ENCODE assay signal across 13 cellular contexts in the genomic region with DNA sequence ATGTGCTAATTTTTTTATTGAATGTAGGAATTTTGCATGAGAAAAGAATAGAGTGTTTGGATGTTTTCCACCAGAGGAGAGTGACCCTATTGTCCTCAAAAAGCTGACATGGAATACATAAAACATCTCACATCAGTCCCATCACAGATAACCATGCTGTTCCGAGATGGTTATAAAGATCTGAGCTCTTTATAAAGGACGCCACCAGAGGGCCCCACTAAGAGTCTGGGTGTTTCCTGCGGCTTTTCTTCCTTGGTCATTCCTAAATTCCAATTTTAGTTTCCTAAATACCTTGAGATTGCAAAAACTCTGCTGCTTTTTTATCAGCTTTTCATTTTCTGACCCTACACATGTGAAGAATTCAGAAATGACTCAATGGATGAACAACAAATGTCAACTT.
A peak's percentile ranks its signal among the peaks of the same experiment; 100 is the strongest.
DNase-seq lines count a peak whose midpoint lies in the region; ATAC-seq and TF ChIP-seq lines count a peak whose summit lies in the region.
"Had no signal": no experiment of that assay in that cellular context is flagged by ENCODE, and none has a peak within 500 bp of the region (broad histone marks: within the 10 kb centered on the region; RNA-seq: fewer than 3 reads in every experiment).

No MANE protein-coding gene starts in this region.

- H3K79me2 ChIP-seq in GM23338 (replicated peaks; ENCODE audit: insufficient read depth): no peaks in the 10 kb centered on the region

- no peaks in the 10 kb centered on the region for H3K4me1 Mint-ChIP-seq in GM23338
- no peaks in the 10 kb centered on the region for H3K4me1 Mint-ChIP-seq in activated CD4-positive, alpha-beta memory T cell treated with anti-CD3 and anti-CD28 coated beads for 36 hours (ENCODE audit: low read depth)
- H3K4me1 Mint-ChIP-seq: naive thymus-derived CD4-positive, alpha-beta T cell had no signal

- no peaks in the 10 kb centered on the region for H3F3A ChIP-seq in GM23338 (replicated peaks; ENCODE audit: low read depth)

- H3K27ac Mint-ChIP-seq in GM23338: no peak overlapping the region
- H3K27ac Mint-ChIP-seq in activated CD4-positive, alpha-beta memory T cell treated with anti-CD3 and anti-CD28 coated beads for 36 hours: no peak overlapping the region
- H3K27ac Mint-ChIP-seq: activated CD8-positive, alpha-beta T cell treated with anti-CD3 and anti-CD28 coated beads for 36 hours; naive thymus-derived CD4-positive, alpha-beta T cell had no signal

- H3K4me3 ChIP-seq in BE2C (ENCODE audit: low read depth, low read length) (no peak overlapping the region), GM23338 (no peak overlapping the region), epithelial cell of proximal tubule (ENCODE audit: low read depth, low read length) (no peak overlapping the region)
- H3K4me3 ChIP-seq: BLaER1 had no signal

- H3K36me3 ChIP-seq in BE2C (no peaks in the 10 kb centered on the region), GM23338 (ENCODE audit: insufficient read depth) (no peaks in the 10 kb centered on the region)
- H3K36me3 ChIP-seq: BLaER1 had no signal

- intact Hi-C loops in activated CD4-positive, alpha-beta memory T cell treated with anti-CD3 and anti-CD28 coated beads for 36 hours (cut with micrococcal nuclease): loop anchor here (10.0 kb wide), 1 partner anchor 359 kb away; no protein-coding TSS in a partner anchor

- H3K4me2 ChIP-seq in GM23338: no peak overlapping the region
- H3K4me2 ChIP-seq: BLaER1 had no signal

- CTCF ChIA-PET in activated CD4-positive, alpha-beta memory T cell treated with anti-CD3 and anti-CD28 coated beads for 36 hours (lab: Charles Lee): no interaction called here

- H2AFZ ChIP-seq in GM23338: 0 out of 2 replicates have a peak overlapping the region, but pooled peaks have one; percentile 61

- peaks cover 59% of the 10 kb centered on the region for H3K9me3 Mint-ChIP-seq in GM23338
- peaks cover 10% of the 10 kb centered on the region for H3K9me3 Mint-ChIP-seq in activated CD4-positive, alpha-beta memory T cell treated with anti-CD3 and anti-CD28 coated beads for 36 hours

- no peak overlapping the region for H3K27ac ChIP-seq in GM23338 (ENCODE audit: low read depth)
- H3K27ac ChIP-seq: BLaER1 had no signal

- POLR2A ChIA-PET in activated CD4-positive, alpha-beta memory T cell treated with anti-CD3 and anti-CD28 coated beads for 36 hours (lab: Charles Lee): no interaction called here

- no peaks in the 10 kb centered on the region for H3K27me3 ChIP-seq in BE2C
- H3K27me3 ChIP-seq in GM23338 (ENCODE audit: insufficient read depth): no peaks in the 10 kb centered on the region
- H3K27me3 ChIP-seq: BLaER1 had no signal

- H3K9me3 ChIP-seq in BE2C: no peaks in the 10 kb centered on the region

- H3K4me3 Mint-ChIP-seq in GM23338: no peak overlapping the region
- no peak overlapping the region for H3K4me3 Mint-ChIP-seq in activated CD4-positive, alpha-beta memory T cell treated with anti-CD3 and anti-CD28 coated beads for 36 hours
- H3K4me3 Mint-ChIP-seq: activated CD8-positive, alpha-beta T cell treated with anti-CD3 and anti-CD28 coated beads for 36 hours; naive thymus-derived CD4-positive, alpha-beta T cell had no signal

- 0 out of 3 replicates have a peak, but pooled peaks have one; percentile 29 for ATAC-seq in GM23338
- ATAC-seq: activated CD8-positive, alpha-beta T cell treated with anti-CD3 and anti-CD28 coated beads for 36 hours; naive thymus-derived CD4-positive, alpha-beta T cell had no signal

- DNase-seq in BE2C (peak; percentile 30), GM23338 (ENCODE audit: low spot score) (peak; percentile 73), OCI-M1 (lab: John Stamatoyannopoulos, UW) (peak; percentile 20), epithelial cell of proximal tubule (ENCODE audit: low read depth) (no peak), NCI-H1092 (lab: John Stamatoyannopoulos, UW) (no peak), glomerular visceral epithelial cell (ENCODE audit: extremely low spot score) (no peak)
- DNase-seq in activated CD4-positive, alpha-beta memory T cell treated with anti-CD3 and anti-CD28 coated beads for 36 hours: no peak
- DNase-seq in activated CD4-positive, alpha-beta T cell treated with anti-CD3 and anti-CD28 coated beads, Interleukin-2, amount 50 U/mL, for 48 hours: no peak
- DNase-seq: activated CD8-positive, alpha-beta T cell treated with anti-CD3 and anti-CD28 coated beads for 36 hours; naive thymus-derived CD4-positive, alpha-beta T cell; NCI-H146; stimulated activated CD4-positive, alpha-beta T cell treated with anti-CD3 and anti-CD28 coated beads, Interleukin-15, amount 100 ng/mL, for 24 hours had no signal

- H3K4me1 ChIP-seq in BE2C (no peaks in the 10 kb centered on the region), GM23338 (ENCODE audit: insufficient read depth) (no peaks in the 10 kb centered on the region)
- H3K4me1 ChIP-seq: BLaER1 had no signal

- TF ChIP-seq CTCF in BE2C (IDR thresholded peaks at IDR 0.05; ENCODE audit: low read depth, low read length): peak; percentile 61
- TF ChIP-seq CTCF in GM23338 (conservative IDR thresholded peaks at IDR 0.05; ENCODE audit: low read depth in 2 of 2): peak; percentile 62 to 71
- peak; percentile 35 for TF ChIP-seq CTCF in epithelial cell of proximal tubule (conservative IDR thresholded peaks at IDR 0.05; ENCODE audit: low read depth, low read length)

- no peaks in the 10 kb centered on the region; the same call in 1 of the 2 replicates for H3K9me2 ChIP-seq in GM23338 (ENCODE audit: insufficient read depth)

- H3K27me3 Mint-ChIP-seq in GM23338 (ENCODE audit: insufficient read depth, low read depth, poor library complexity): peaks cover 2% of the 10 kb centered on the region
- no peaks in the 10 kb centered on the region for H3K27me3 Mint-ChIP-seq in activated CD4-positive, alpha-beta memory T cell treated with anti-CD3 and anti-CD28 coated beads for 36 hours
- H3K27me3 Mint-ChIP-seq: activated CD8-positive, alpha-beta T cell treated with anti-CD3 and anti-CD28 coated beads for 36 hours had no signal

- H3K36me3 Mint-ChIP-seq in GM23338 (ENCODE audit: low read depth): peaks cover 12% of the 10 kb centered on the region; the same call in 2 of the 3 replicates
- no peaks in the 10 kb centered on the region for H3K36me3 Mint-ChIP-seq in activated CD4-positive, alpha-beta memory T cell treated with anti-CD3 and anti-CD28 coated beads for 36 hours

- H4K20me1 ChIP-seq in GM23338 (replicated peaks; ENCODE audit: insufficient read depth): no peaks in the 10 kb centered on the region
- H4K20me1 ChIP-seq: BLaER1 had no signal

TF ChIP-seq in GM23338, 12 proteins besides CTCF, POLR2A, EP300 and RAD21 (continues in another document):
- TF ChIP-seq POLR2AphosphoS5 (IDR thresholded peaks at IDR 0.05; ENCODE audit: low read depth) (no peak), CREB1 (CRISPR knock-in tag; IDR thresholded peaks at IDR 0.05; ENCODE audit: low read depth) (no peak), ZNF331 (CRISPR knock-in tag; IDR thresholded peaks at IDR 0.05; ENCODE audit: low read depth) (no peak), EZH2 (IDR thresholded peaks at IDR 0.05; ENCODE audit: low read depth, unreplicated experiment) (no peak), NANOG (IDR thresholded peaks at IDR 0.05; ENCODE audit: borderline replicate concordance) (no peak), EZH2phosphoT487 (IDR thresholded peaks at IDR 0.05; ENCODE audit: unreplicated experiment) (no peak), STAT1 (IDR thresholded peaks at IDR 0.05; ENCODE audit: unreplicated experiment) (no peak), ZNF114 (CRISPR knock-in tag; IDR thresholded peaks at IDR 0.05) (no peak)
- TF ChIP-seq, protein P1, sequence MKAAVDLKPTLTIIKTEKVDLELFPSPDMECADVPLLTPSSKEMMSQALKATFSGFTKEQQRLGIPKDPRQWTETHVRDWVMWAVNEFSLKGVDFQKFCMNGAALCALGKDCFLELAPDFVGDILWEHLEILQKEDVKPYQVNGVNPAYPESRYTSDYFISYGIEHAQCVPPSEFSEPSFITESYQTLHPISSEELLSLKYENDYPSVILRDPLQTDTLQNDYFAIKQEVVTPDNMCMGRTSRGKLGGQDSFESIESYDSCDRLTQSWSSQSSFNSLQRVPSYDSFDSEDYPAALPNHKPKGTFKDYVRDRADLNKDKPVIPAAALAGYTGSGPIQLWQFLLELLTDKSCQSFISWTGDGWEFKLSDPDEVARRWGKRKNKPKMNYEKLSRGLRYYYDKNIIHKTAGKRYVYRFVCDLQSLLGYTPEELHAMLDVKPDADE (IDR thresholded peaks at IDR 0.05): no peak
- TF ChIP-seq, protein P2, sequence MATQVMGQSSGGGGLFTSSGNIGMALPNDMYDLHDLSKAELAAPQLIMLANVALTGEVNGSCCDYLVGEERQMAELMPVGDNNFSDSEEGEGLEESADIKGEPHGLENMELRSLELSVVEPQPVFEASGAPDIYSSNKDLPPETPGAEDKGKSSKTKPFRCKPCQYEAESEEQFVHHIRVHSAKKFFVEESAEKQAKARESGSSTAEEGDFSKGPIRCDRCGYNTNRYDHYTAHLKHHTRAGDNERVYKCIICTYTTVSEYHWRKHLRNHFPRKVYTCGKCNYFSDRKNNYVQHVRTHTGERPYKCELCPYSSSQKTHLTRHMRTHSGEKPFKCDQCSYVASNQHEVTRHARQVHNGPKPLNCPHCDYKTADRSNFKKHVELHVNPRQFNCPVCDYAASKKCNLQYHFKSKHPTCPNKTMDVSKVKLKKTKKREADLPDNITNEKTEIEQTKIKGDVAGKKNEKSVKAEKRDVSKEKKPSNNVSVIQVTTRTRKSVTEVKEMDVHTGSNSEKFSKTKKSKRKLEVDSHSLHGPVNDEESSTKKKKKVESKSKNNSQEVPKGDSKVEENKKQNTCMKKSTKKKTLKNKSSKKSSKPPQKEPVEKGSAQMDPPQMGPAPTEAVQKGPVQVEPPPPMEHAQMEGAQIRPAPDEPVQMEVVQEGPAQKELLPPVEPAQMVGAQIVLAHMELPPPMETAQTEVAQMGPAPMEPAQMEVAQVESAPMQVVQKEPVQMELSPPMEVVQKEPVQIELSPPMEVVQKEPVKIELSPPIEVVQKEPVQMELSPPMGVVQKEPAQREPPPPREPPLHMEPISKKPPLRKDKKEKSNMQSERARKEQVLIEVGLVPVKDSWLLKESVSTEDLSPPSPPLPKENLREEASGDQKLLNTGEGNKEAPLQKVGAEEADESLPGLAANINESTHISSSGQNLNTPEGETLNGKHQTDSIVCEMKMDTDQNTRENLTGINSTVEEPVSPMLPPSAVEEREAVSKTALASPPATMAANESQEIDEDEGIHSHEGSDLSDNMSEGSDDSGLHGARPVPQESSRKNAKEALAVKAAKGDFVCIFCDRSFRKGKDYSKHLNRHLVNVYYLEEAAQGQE (IDR thresholded peaks at IDR 0.05; ENCODE audit: unreplicated experiment): no peak

Comparison
In these comparisons a context has a peak if more than half of its experiments do, and no peak if none do; other contexts are left out.
1. DNase-seq: peak in BE2C (single experiment), GM23338 (single experiment) and OCI-M1 (single experiment); none in epithelial cell of proximal tubule (single experiment), NCI-H1092 (single experiment), glomerular visceral epithelial cell (single experiment), activated CD4-positive, alpha-beta memory T cell treated with anti-CD3 and anti-CD28 coated beads for 36 hours (single experiment) and activated CD4-positive, alpha-beta T cell treated with anti-CD3 and anti-CD28 coated beads, Interleukin-2, amount 50 U/mL, for 48 hours (0 of 2).
2. Peak in every context shown above with its lines, with median percentiles within 50 percentile points of each other: CTCF ChIP-seq.